Comparison of ENCODE assay signal across 9 cellular contexts in the genomic region with DNA sequence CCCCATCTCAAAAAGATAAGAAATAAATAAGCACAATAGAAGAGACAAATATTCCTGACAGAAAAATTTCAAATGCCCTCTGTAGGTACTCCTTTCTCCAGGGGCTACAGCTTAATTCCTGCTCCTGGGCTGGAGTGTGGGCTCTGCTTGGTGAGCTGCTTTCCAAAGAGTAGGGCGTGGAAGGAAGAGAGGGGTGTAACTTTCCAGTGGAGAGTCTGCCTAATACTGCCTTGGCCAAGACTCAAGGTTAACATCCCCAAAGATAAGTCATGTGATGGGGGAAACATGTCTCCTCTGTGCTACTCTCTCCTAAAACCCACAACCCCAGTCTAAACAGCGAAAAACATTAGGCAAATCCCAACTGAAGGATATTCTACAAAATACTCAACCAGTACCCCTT. TPM values are rescaled to one million over a fixed set of nuclear protein-coding genes. Genes with fewer than 3 reads are reported as not detected.
"Had no signal": no experiment of that assay in that cellular context is flagged by ENCODE, and none has a peak within 500 bp of the region (broad histone marks: within the 10 kb centered on the region; RNA-seq: fewer than 3 reads in every experiment).

No MANE protein-coding gene starts in this region.

- H3K27ac Mint-ChIP-seq: IgD-negative memory B cell had no signal

- H3K27me3 Mint-ChIP-seq: IgD-negative memory B cell had no signal

- H3K4me1 Mint-ChIP-seq: IgD-negative memory B cell had no signal

- ATAC-seq: HepG2 had no signal

- H3K9ac ChIP-seq: KMS-11 had no signal

- H3K9me3 Mint-ChIP-seq: IgD-negative memory B cell had no signal

- DNase-seq: IMR-90, KBM-7, KG1 had no signal

- FAIRE-seq: HepG2, HTR-8/SVneo had no signal

- H3K4me3 Mint-ChIP-seq: IgD-negative memory B cell had no signal

- H3K4me2 ChIP-seq: KMS-11 had no signal

- H3K36me3 Mint-ChIP-seq: IgD-negative memory B cell had no signal

- H3K27ac ChIP-seq: HL-60, KMS-11 had no signal

RNA-seq across cellular contexts. Expression of a gene that starts 42.7 kb away (rescaled TPM):
- total RNA-seq: HT1080, IMR-90 had no signal
- polyA plus RNA-seq: IgD-negative memory B cell, IMR-90 had no signal
